Comparison of ENCODE assay signal across 1 cellular context in the genomic region with DNA sequence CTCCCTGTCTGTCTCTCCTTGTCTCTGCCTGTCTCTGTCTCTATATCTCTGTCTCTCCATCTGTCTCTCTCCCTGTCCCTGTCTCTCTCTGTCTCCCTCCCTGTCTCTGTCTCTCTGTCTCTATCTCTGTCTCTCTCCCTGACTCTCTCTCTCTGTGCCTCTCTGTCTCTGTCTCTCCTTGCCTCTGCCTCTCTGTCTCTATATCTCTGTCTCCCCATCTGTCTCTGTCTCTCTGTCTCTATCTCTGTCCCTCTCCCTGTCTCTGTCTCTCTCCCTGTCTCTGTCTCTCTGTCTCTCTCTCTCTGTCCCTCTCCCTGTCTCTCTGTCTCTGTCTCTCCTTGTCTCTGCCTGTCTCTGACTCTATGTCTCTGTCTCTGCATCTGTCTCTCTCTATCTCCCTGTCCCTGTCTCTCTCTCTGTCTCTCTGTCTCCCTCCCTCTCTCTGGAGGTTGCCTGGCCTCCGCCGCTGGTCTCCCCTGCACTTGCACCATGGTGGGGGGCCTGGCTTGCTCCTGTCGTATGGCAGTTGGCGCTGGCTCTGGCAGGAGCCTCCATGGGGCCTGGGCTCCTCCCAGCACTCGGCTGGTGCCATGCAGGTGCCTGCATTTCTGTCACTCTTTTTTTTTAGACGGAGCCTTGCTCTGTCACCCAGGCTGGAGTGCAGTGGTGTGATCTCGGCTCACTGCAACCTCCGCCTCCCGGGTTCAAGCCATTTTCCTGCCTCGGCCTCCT.
A peak's percentile ranks its signal among the peaks of the same experiment; 100 is the strongest.
TF ChIP-seq lines count a peak whose summit lies in the region.

No MANE protein-coding gene starts in this region.

TF ChIP-seq in HepG2, 621 proteins besides CTCF, POLR2A, EP300 and RAD21:
- TF ChIP-seq RBFOX2 (IDR thresholded peaks at IDR 0.05; ENCODE audit: low read depth, low read length), result no peak
- TF ChIP-seq, protein P1, sequence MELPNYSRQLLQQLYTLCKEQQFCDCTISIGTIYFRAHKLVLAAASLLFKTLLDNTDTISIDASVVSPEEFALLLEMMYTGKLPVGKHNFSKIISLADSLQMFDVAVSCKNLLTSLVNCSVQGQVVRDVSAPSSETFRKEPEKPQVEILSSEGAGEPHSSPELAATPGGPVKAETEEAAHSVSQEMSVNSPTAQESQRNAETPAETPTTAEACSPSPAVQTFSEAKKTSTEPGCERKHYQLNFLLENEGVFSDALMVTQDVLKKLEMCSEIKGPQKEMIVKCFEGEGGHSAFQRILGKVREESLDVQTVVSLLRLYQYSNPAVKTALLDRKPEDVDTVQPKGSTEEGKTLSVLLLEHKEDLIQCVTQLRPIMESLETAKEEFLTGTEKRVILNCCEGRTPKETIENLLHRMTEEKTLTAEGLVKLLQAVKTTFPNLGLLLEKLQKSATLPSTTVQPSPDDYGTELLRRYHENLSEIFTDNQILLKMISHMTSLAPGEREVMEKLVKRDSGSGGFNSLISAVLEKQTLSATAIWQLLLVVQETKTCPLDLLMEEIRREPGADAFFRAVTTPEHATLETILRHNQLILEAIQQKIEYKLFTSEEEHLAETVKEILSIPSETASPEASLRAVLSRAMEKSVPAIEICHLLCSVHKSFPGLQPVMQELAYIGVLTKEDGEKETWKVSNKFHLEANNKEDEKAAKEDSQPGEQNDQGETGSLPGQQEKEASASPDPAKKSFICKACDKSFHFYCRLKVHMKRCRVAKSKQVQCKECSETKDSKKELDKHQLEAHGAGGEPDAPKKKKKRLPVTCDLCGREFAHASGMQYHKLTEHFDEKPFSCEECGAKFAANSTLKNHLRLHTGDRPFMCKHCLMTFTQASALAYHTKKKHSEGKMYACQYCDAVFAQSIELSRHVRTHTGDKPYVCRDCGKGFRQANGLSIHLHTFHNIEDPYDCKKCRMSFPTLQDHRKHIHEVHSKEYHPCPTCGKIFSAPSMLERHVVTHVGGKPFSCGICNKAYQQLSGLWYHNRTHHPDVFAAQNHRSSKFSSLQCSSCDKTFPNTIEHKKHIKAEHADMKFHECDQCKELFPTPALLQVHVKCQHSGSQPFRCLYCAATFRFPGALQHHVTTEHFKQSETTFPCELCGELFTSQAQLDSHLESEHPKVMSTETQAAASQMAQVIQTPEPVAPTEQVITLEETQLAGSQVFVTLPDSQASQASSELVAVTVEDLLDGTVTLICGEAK (IDR thresholded peaks at IDR 0.05), result 0 out of 2 replicates have a peak, but pooled peaks have one; percentile 7
- TF ChIP-seq, protein P1 (CRISPR knock-in tag; IDR thresholded peaks at IDR 0.05), result no peak
- no peak for TF ChIP-seq ATRX (CRISPR knock-in tag; IDR thresholded peaks at IDR 0.05; ENCODE audit: borderline replicate concordance)
- no peak for TF ChIP-seq ZNF563 (CRISPR knock-in tag; IDR thresholded peaks at IDR 0.05)
- TF ChIP-seq IKZF1 (IDR thresholded peaks at IDR 0.05), result 0 out of 2 replicates have a peak, but pooled peaks have one; percentile 36
- no peak for TF ChIP-seq ZNF207 (IDR thresholded peaks at IDR 0.05; ENCODE audit: borderline replicate concordance)
- TF ChIP-seq, protein P2, sequence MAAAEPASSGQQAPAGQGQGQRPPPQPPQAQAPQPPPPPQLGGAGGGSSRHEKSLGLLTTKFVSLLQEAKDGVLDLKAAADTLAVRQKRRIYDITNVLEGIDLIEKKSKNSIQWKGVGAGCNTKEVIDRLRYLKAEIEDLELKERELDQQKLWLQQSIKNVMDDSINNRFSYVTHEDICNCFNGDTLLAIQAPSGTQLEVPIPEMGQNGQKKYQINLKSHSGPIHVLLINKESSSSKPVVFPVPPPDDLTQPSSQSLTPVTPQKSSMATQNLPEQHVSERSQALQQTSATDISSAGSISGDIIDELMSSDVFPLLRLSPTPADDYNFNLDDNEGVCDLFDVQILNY (CRISPR knock-in tag; conservative IDR thresholded peaks at IDR 0.05), result no peak
